Comparison of ENCODE assay signal across 26 cellular contexts in genomic region chr6:119179062-119179461, GRCh38.
DNase-seq lines count a peak whose midpoint lies in the region; ATAC-seq, FAIRE-seq and TF ChIP-seq lines count a peak whose summit lies in the region.
"Had no signal": no experiment of that assay in that cellular context is flagged by ENCODE, and none has a peak within 500 bp of the region (broad histone marks: within the 10 kb centered on the region; RNA-seq: fewer than 3 reads in every experiment).

No MANE protein-coding gene starts in this region.

- POLR2A ChIA-PET in SK-N-SH (lab: Yijun Ruan, JAX) = no interaction called here
- POLR2A ChIA-PET in Caco-2 (lab: Charles Lee) = no interaction called here

- no peak for TF ChIP-seq EP300 in SK-N-SH (IDR thresholded peaks at IDR 0.05; ENCODE audit: borderline replicate concordance in 1 of 2, low read depth in 1 of 2, low read length in 1 of 2)

- H3K4me2 ChIP-seq in SK-N-SH = no peak overlapping the region
- H3K4me2 ChIP-seq: A549 had no signal

- peaks cover 8% of the 10 kb centered on the region for H3K4me1 Mint-ChIP-seq in Caco-2 (ENCODE audit: low read depth, unreplicated experiment)
- peaks cover 2% of the 10 kb centered on the region for H3K4me1 Mint-ChIP-seq in progenitor cell of endocrine pancreas (ENCODE audit: low read depth)
- H3K4me1 Mint-ChIP-seq in T-helper 2 cell treated with Interferon-gamma antibody and Interleukin-4, amounts not matched to agents 5 μg/mL and 100 μg/mL, for 36 hours (ENCODE audit: low read depth) = peaks cover 15% of the 10 kb centered on the region
- H3K4me1 Mint-ChIP-seq: CD14-positive monocyte had no signal

- H3K9me3 ChIP-seq in SK-N-SH (no peaks in the 10 kb centered on the region), Caco-2 (no peaks in the 10 kb centered on the region)
- H3K9me3 ChIP-seq: A549; BE2C; BLaER1 treated with 17β-estradiol and CSF1 and Interleukin-3, amounts not matched to agents 10 nM and 100 nM had no signal

- H3K36me3 ChIP-seq in SK-N-SH (replicated peaks in 1 of 2; ENCODE audit: control insufficient read depth in 1 of 2, insufficient read depth in 2 of 2, low read length in 1 of 2) (peaks cover 5 to 28% of the 10 kb centered on the region in 2 experiments), Caco-2 (ENCODE audit: control insufficient read depth, insufficient read depth, low read length) (no peaks in the 10 kb centered on the region; the same call in 1 of the 2 replicates)

- no peaks in the 10 kb centered on the region for H3K79me2 ChIP-seq in SK-N-SH (ENCODE audit: insufficient read depth)

- H3F3A ChIP-seq in SK-N-SH (replicated peaks; ENCODE audit: insufficient read depth) = peaks cover 4% of the 10 kb centered on the region

- H3K9ac ChIP-seq in SK-N-SH = no peak overlapping the region
- H3K9ac ChIP-seq: BLaER1 treated with 17β-estradiol and CSF1 and Interleukin-3, amounts not matched to agents 10 nM and 100 nM; GM23248 had no signal

- no peak overlapping the region for H3K27ac ChIP-seq in SK-N-SH (ENCODE audit: low read depth in 2 of 2, low read length in 1 of 2)
- H3K27ac ChIP-seq: 22Rv1; A549; BLaER1 treated with 17β-estradiol and CSF1 and Interleukin-3, amounts not matched to agents 10 nM and 100 nM; GM23248 had no signal

- H2AFZ ChIP-seq in SK-N-SH (ENCODE audit: low read depth) = no peak overlapping the region
- H2AFZ ChIP-seq: GM23248 had no signal

- H4K20me1 ChIP-seq in SK-N-SH (ENCODE audit: insufficient read depth) = no peaks in the 10 kb centered on the region
- H4K20me1 ChIP-seq: BLaER1 treated with 17β-estradiol and CSF1 and Interleukin-3, amounts not matched to agents 10 nM and 100 nM had no signal

- H3K27ac Mint-ChIP-seq in Caco-2 (ENCODE audit: unreplicated experiment) = no peak overlapping the region
- no peak overlapping the region for H3K27ac Mint-ChIP-seq in progenitor cell of endocrine pancreas
- H3K27ac Mint-ChIP-seq in T-helper 2 cell treated with Interferon-gamma antibody and Interleukin-4, amounts not matched to agents 5 μg/mL and 100 μg/mL, for 36 hours = no peak overlapping the region
- H3K27ac Mint-ChIP-seq: CD4-positive, alpha-beta T cell had no signal

- H3K4me1 ChIP-seq in SK-N-SH (ENCODE audit: control insufficient read depth in 1 of 2, insufficient read depth in 2 of 2, low read depth in 1 of 2, low read length in 1 of 2) = peaks cover 2 to 8% of the 10 kb centered on the region in 2 experiments; a peak in 3 of 4 replicates
- peaks cover 8% of the 10 kb centered on the region for H3K4me1 ChIP-seq in Caco-2
- H3K4me1 ChIP-seq: A549 had no signal

- H3K27me3 ChIP-seq in SK-N-SH (ENCODE audit: insufficient read depth) (no peaks in the 10 kb centered on the region), Caco-2 (replicated peaks; ENCODE audit: control insufficient read depth, insufficient read depth, low read length) (no peaks in the 10 kb centered on the region)
- H3K27me3 ChIP-seq: BE2C; BLaER1 treated with 17β-estradiol and CSF1 and Interleukin-3, amounts not matched to agents 10 nM and 100 nM had no signal

- CTCF ChIA-PET in SK-N-SH (lab: Yijun Ruan, JAX) (interaction anchor here (0.7 kb wide), 1 partner anchor 42 kb away, joined by 3 read pairs; no protein-coding TSS in a partner anchor), Caco-2 (lab: Charles Lee) (no interaction called here)

- H3K4me3 Mint-ChIP-seq in Caco-2 (ENCODE audit: unreplicated experiment) (no peak overlapping the region), progenitor cell of endocrine pancreas (ENCODE audit: low read depth) (no peak overlapping the region)
- H3K4me3 Mint-ChIP-seq in T-helper 2 cell treated with Interferon-gamma antibody and Interleukin-4, amounts not matched to agents 5 μg/mL and 100 μg/mL, for 36 hours = no peak overlapping the region
- H3K4me3 Mint-ChIP-seq: CD14-positive monocyte; CD4-positive, alpha-beta T cell; CD8-positive, alpha-beta memory T cell had no signal

- intact Hi-C loops in Caco-2 (cut with micrococcal nuclease; ENCODE audit: unreplicated experiment) = no loop called here

- DNase-seq in SK-N-SH (no peak), Caco-2 (no peak), astrocyte of the hippocampus (ENCODE audit: low read depth, low spot score) (peak; percentile 22), progenitor cell of endocrine pancreas (ENCODE audit: low spot score, unreplicated experiment) (no peak)
- no peak for DNase-seq in activated CD4-positive, alpha-beta T cell treated with anti-CD3 and anti-CD28 coated beads for 1 hour
- no peak for DNase-seq in T-helper 2 cell treated with Interferon-gamma antibody and Interleukin-4, amounts not matched to agents 5 μg/mL and 100 μg/mL, for 36 hours (ENCODE audit: low spot score)
- DNase-seq: ACHN; AML-193; BE2C; Calu3; CD4-positive, alpha-beta T cell; DMS53; DMS79 treated with DMSO at 0.1 percent for 48 hours; GF-D8; GM23248; H7; HCEC 1CT had no signal

- no peaks in the 10 kb centered on the region for H3K9me3 Mint-ChIP-seq in Caco-2 (ENCODE audit: unreplicated experiment)
- no peaks in the 10 kb centered on the region for H3K9me3 Mint-ChIP-seq in progenitor cell of endocrine pancreas (ENCODE audit: low read depth)
- no peaks in the 10 kb centered on the region for H3K9me3 Mint-ChIP-seq in T-helper 2 cell treated with Interferon-gamma antibody and Interleukin-4, amounts not matched to agents 5 μg/mL and 100 μg/mL, for 36 hours
- H3K9me3 Mint-ChIP-seq: CD14-positive monocyte; CD4-positive, alpha-beta T cell; CD8-positive, alpha-beta memory T cell had no signal

- H3K36me3 Mint-ChIP-seq in Caco-2 (ENCODE audit: insufficient read depth, unreplicated experiment) (peaks cover 18% of the 10 kb centered on the region), progenitor cell of endocrine pancreas (ENCODE audit: insufficient read depth) (peaks cover 4% of the 10 kb centered on the region)
- peaks cover 24% of the 10 kb centered on the region for H3K36me3 Mint-ChIP-seq in T-helper 2 cell treated with Interferon-gamma antibody and Interleukin-4, amounts not matched to agents 5 μg/mL and 100 μg/mL, for 36 hours (ENCODE audit: low read depth)

- H3K27me3 Mint-ChIP-seq in Caco-2 (ENCODE audit: insufficient read depth, unreplicated experiment) (no peaks in the 10 kb centered on the region), progenitor cell of endocrine pancreas (no peaks in the 10 kb centered on the region)
- no peaks in the 10 kb centered on the region for H3K27me3 Mint-ChIP-seq in T-helper 2 cell treated with Interferon-gamma antibody and Interleukin-4, amounts not matched to agents 5 μg/mL and 100 μg/mL, for 36 hours (ENCODE audit: low read depth)
- H3K27me3 Mint-ChIP-seq: CD4-positive, alpha-beta T cell; CD8-positive, alpha-beta memory T cell had no signal

- H3K4me3 ChIP-seq in SK-N-SH (ENCODE audit: low read depth in 2 of 2, low read length in 1 of 2) (no peak overlapping the region), Caco-2 (ENCODE audit: low read depth, low read length) (no peak overlapping the region)
- H3K4me3 ChIP-seq: A549; BLaER1 treated with 17β-estradiol and CSF1 and Interleukin-3, amounts not matched to agents 10 nM and 100 nM; GM23248 had no signal

- TSS peak; percentile 16 for BruUV-seq in Caco-2 (replicated peaks; lab: Mats Ljungman, UMichigan)

- FAIRE-seq in islet of Langerhans (lab: Jason Lieb, UNC) = peak; percentile 82
- FAIRE-seq: A549, GM12892, H1 had no signal

- ATAC-seq in SK-N-SH treated with all-trans-retinoic acid at 6 μM for 48 hours = peak; percentile 8; the same call in 1 of the 3 replicates
- ATAC-seq: A549 had no signal

- TF ChIP-seq CTCF in SK-N-SH (IDR thresholded peaks at IDR 0.05) (no peak), Caco-2 (IDR thresholded peaks at IDR 0.05; ENCODE audit: insufficient read depth in 1 of 2, low read depth in 1 of 2, low read length in 1 of 2, severe bottlenecking in 1 of 2, unreplicated experiment in 1 of 2) (no peak), progenitor cell of endocrine pancreas (IDR thresholded peaks at IDR 0.05; ENCODE audit: unreplicated experiment) (no peak)

- H3K9me2 ChIP-seq in SK-N-SH = no peaks in the 10 kb centered on the region

- WGBS in SK-N-SH (ENCODE audit: low lambda C conversion rate) = 31% methylated on average over 1 of the region's 1 CpG

- no peak for TF ChIP-seq RAD21 in SK-N-SH (IDR thresholded peaks at IDR 0.05; ENCODE audit: low read length)

TF ChIP-seq in SK-N-SH treated with all-trans-retinoic acid at 6 μM for 48 hours, 23 proteins besides CTCF, POLR2A, EP300 and RAD21 (continues in another document):
- TF ChIP-seq CREB5 (CRISPR knock-in tag; IDR thresholded peaks at IDR 0.05; ENCODE audit: low read depth) (peak; percentile 81; the same call in 1 of the 2 replicates), ISL1 (CRISPR knock-in tag; IDR thresholded peaks at IDR 0.05) (peak; percentile 93)

TF ChIP-seq in SK-N-SH, 30 proteins besides CTCF, POLR2A, EP300 and RAD21:
- no peak for TF ChIP-seq FOXM1 (IDR thresholded peaks at IDR 0.05; ENCODE audit: low read depth)
- no peak for TF ChIP-seq FOXJ3 (CRISPR knock-in tag; IDR thresholded peaks at IDR 0.05)
- TF ChIP-seq RFX5 (IDR thresholded peaks at IDR 0.05; ENCODE audit: low read length) = no peak
- TF ChIP-seq TCF12 (IDR thresholded peaks at IDR 0.05) = no peak
- TF ChIP-seq PBX3 (IDR thresholded peaks at IDR 0.05) = no peak
- TF ChIP-seq IRF3 (IDR thresholded peaks at IDR 0.05; ENCODE audit: low read depth, low read length) = no peak
- no peak for TF ChIP-seq EZH2phosphoT487 (IDR thresholded peaks at IDR 0.05; ENCODE audit: borderline replicate concordance, low read depth)
- no peak for TF ChIP-seq SIN3A (IDR thresholded peaks at IDR 0.05; ENCODE audit: borderline replicate concordance, low read depth, low read length)
- TF ChIP-seq YY1 (IDR thresholded peaks at IDR 0.05; ENCODE audit: low read depth) = no peak
